Comparison of ENCODE assay signal across 15 cellular contexts in the genomic region with DNA sequence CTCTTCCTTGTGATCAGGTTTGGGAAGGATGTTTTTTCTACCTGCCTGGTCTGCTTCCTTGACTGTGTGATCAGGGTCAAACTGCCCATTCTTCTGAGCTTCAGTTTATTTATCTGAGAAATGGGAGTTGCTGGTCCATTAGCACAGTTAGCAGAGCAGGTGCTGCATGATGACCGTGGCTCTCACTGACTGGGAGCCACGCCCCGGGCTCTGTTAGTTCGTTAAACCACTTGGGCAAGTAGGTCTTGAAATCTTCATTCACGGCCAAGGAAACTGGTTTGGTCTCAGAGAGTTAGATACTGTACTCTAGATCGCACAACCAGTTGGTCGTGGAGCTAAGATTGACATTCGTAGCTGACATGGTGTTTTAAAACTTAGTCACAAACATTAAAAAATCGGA. TPM values are rescaled to one million over a fixed set of nuclear protein-coding genes. Genes with fewer than 3 reads are reported as not detected.
A peak's percentile ranks its signal among the peaks of the same experiment; 100 is the strongest.
DNase-seq lines count a peak whose midpoint lies in the region; ATAC-seq and TF ChIP-seq lines count a peak whose summit lies in the region.
"Had no signal": no experiment of that assay in that cellular context is flagged by ENCODE, and none has a peak within 500 bp of the region (broad histone marks: within the 10 kb centered on the region; RNA-seq: fewer than 3 reads in every experiment).

No MANE protein-coding gene starts in this region.

- intact Hi-C loops in CD4-positive, alpha-beta memory T cell (cut with micrococcal nuclease): no loop called here
- intact Hi-C loops in activated B cell treated with CpG ODN at 0.5 μM for 24 hours (cut with micrococcal nuclease): loop anchor here (2.0 kb wide), 1 partner anchor 229 kb away; no protein-coding TSS in a partner anchor

- H3K27me3 ChIP-seq in CD4-positive, alpha-beta memory T cell (ENCODE audit: insufficient read depth, low read length): no peaks in the 10 kb centered on the region
- H3K27me3 ChIP-seq in DOHH2 (ENCODE audit: control insufficient read depth, low read length): no peaks in the 10 kb centered on the region
- H3K27me3 ChIP-seq: BLaER1 had no signal

- H3K4me1 ChIP-seq in CD4-positive, alpha-beta memory T cell (ENCODE audit: insufficient read depth, low read length): peaks cover 78% of the 10 kb centered on the region
- H3K4me1 ChIP-seq in DOHH2 (ENCODE audit: control insufficient read depth, low read length): peaks cover 54% of the 10 kb centered on the region

- ATAC-seq in activated B cell treated with CpG ODN at 0.5 μM for 24 hours (ENCODE audit: low read depth): no peak
- ATAC-seq in natural killer cell treated with Interleukin-12 subunit alpha and Interleukin-12 subunit beta and Interleukin-15 and Interleukin-18, amount 100 ng/mL, for 72 hours: no peak

- no peaks in the 10 kb centered on the region for H4K20me1 ChIP-seq in DOHH2 (ENCODE audit: control insufficient read depth, insufficient read depth, low read depth, low read length)

- peaks cover 18% of the 10 kb centered on the region for H3F3A ChIP-seq in DOHH2 (ENCODE audit: control insufficient read depth, insufficient read depth)

- H3K4me2 ChIP-seq in DOHH2 (ENCODE audit: low read length): peak overlapping the region; percentile 29

- H3K9me2 ChIP-seq in DOHH2 (replicated peaks; ENCODE audit: control insufficient read depth, low read length): no peaks in the 10 kb centered on the region

- H3K9me3 ChIP-seq in CD4-positive, alpha-beta memory T cell (ENCODE audit: control insufficient read depth in 1 of 2, low read length in 2 of 2): no peaks in the 10 kb centered on the region
- H3K9me3 ChIP-seq in DOHH2 (ENCODE audit: control insufficient read depth, insufficient read depth, low read length): no peaks in the 10 kb centered on the region; the same call in 1 of the 2 replicates

- H3K27ac ChIP-seq in CD4-positive, alpha-beta memory T cell (ENCODE audit: low read depth, low read length): no peak overlapping the region
- H3K27ac ChIP-seq in DOHH2 (ENCODE audit: low read depth, low read length): no peak overlapping the region
- H3K27ac ChIP-seq: BLaER1 had no signal

- H3K79me2 ChIP-seq in DOHH2 (ENCODE audit: control insufficient read depth, low read length): peaks cover 66% of the 10 kb centered on the region

- POLR2A ChIA-PET in CD4-positive, alpha-beta memory T cell (lab: Charles Lee; ENCODE audit: partially characterized antibody): interaction anchor here (0.8 to 4.6 kb wide), 6 partner anchors 11 to 149 kb away, joined by 3 to 49 read pairs (median 6); a partner anchor contains a TSS
- POLR2A ChIA-PET in activated B cell treated with CpG ODN at 0.5 μM for 24 hours (lab: Charles Lee): interaction anchor here (0.6 to 14.5 kb wide), 8 partner anchors 10 to 464 kb away, joined by 3 to 319 read pairs (median 28); a partner anchor contains a TSS

- peaks cover 4% of the 10 kb centered on the region for H3K36me3 ChIP-seq in CD4-positive, alpha-beta memory T cell (ENCODE audit: insufficient read depth, low read length)
- H3K36me3 ChIP-seq in DOHH2 (ENCODE audit: control insufficient read depth, low read length): peaks cover 37% of the 10 kb centered on the region

- peak overlapping the region in 5 of 7 donors; percentile 17 to 88 (median 57) for H3K27ac Mint-ChIP-seq in CD4-positive, alpha-beta memory T cell
- peak overlapping the region; percentile 82 for H3K27ac Mint-ChIP-seq in activated B cell treated with CpG ODN at 0.5 μM for 24 hours
- H3K27ac Mint-ChIP-seq in natural killer cell treated with Interleukin-12 subunit alpha and Interleukin-12 subunit beta and Interleukin-15 and Interleukin-18, amount 100 ng/mL, for 72 hours: peak overlapping the region; percentile 68 to 82

- no peak for TF ChIP-seq CTCF in DOHH2 (IDR thresholded peaks at IDR 0.05; ENCODE audit: low read depth, low read length, poor library complexity, severe bottlenecking)
- TF ChIP-seq CTCF in activated B cell treated with CpG ODN at 0.5 μM for 24 hours (IDR thresholded peaks at IDR 0.05): no peak

- in situ Hi-C loops in ACHN (cut with HindIII; ENCODE audit: low pct_ligation_motif_present, low pct_unique_long_range_greater_than_20kb, low sequenced_read_pairs): no loop called here

- H3K27me3 Mint-ChIP-seq in CD4-positive, alpha-beta memory T cell: no peaks in the 10 kb centered on the region
- H3K27me3 Mint-ChIP-seq in activated B cell treated with CpG ODN at 0.5 μM for 24 hours: no peaks in the 10 kb centered on the region
- no peaks in the 10 kb centered on the region for H3K27me3 Mint-ChIP-seq in natural killer cell treated with Interleukin-12 subunit alpha and Interleukin-12 subunit beta and Interleukin-15 and Interleukin-18, amount 100 ng/mL, for 72 hours

- no peak for DNase-seq in CD4-positive, alpha-beta memory T cell
- DNase-seq in activated B cell treated with CpG ODN at 0.5 μM for 24 hours: no peak
- no peak for DNase-seq in natural killer cell treated with Interleukin-12 subunit alpha and Interleukin-12 subunit beta and Interleukin-15 and Interleukin-18, amount 100 ng/mL, for 72 hours (ENCODE audit: low spot score)
- no peak for DNase-seq in ACHN
- DNase-seq in NK-92 (lab: John Stamatoyannopoulos, UW; ENCODE audit: unreplicated experiment): no peak
- DNase-seq in NAMALWA (ENCODE audit: low spot score): no peak
- DNase-seq: DMS 273 treated with DMSO at 0.1 percent for 48 hours, H7, MM.1S, NCI-H2029, NCI-H526, RPMI8226, SW 1271 had no signal

- H3K36me3 Mint-ChIP-seq in CD4-positive, alpha-beta memory T cell: peaks cover 34 to 52% of the 10 kb centered on the region in 2 donors
- peaks cover 55% of the 10 kb centered on the region for H3K36me3 Mint-ChIP-seq in activated B cell treated with CpG ODN at 0.5 μM for 24 hours (ENCODE audit: low read depth)
- peaks cover 9% of the 10 kb centered on the region for H3K36me3 Mint-ChIP-seq in natural killer cell treated with Interleukin-12 subunit alpha and Interleukin-12 subunit beta and Interleukin-15 and Interleukin-18, amount 100 ng/mL, for 72 hours

- peaks cover 0 to 2% (median 0%) of the 10 kb centered on the region in 8 donors for H3K9me3 Mint-ChIP-seq in CD4-positive, alpha-beta memory T cell
- H3K9me3 Mint-ChIP-seq in activated B cell treated with CpG ODN at 0.5 μM for 24 hours: no peaks in the 10 kb centered on the region
- no peaks in the 10 kb centered on the region for H3K9me3 Mint-ChIP-seq in natural killer cell treated with Interleukin-12 subunit alpha and Interleukin-12 subunit beta and Interleukin-15 and Interleukin-18, amount 100 ng/mL, for 72 hours

- H3K4me1 Mint-ChIP-seq in CD4-positive, alpha-beta memory T cell: peaks cover 56 to 90% (median 73%) of the 10 kb centered on the region in 4 donors
- peaks cover 94% of the 10 kb centered on the region for H3K4me1 Mint-ChIP-seq in activated B cell treated with CpG ODN at 0.5 μM for 24 hours
- H3K4me1 Mint-ChIP-seq in natural killer cell treated with Interleukin-12 subunit alpha and Interleukin-12 subunit beta and Interleukin-15 and Interleukin-18, amount 100 ng/mL, for 72 hours (ENCODE audit: low read depth in 2 of 2): peaks cover 76 to 87% of the 10 kb centered on the region in 2 donors

- CTCF ChIA-PET in CD4-positive, alpha-beta memory T cell (lab: Charles Lee; ENCODE audit: partially characterized antibody): interaction anchor here (1.2 to 6.7 kb wide), 4 partner anchors 22 to 128 kb away, joined by 3 to 63 read pairs (median 12); a partner anchor contains a TSS
- CTCF ChIA-PET in activated B cell treated with CpG ODN at 0.5 μM for 24 hours (lab: Charles Lee): interaction anchor here (0.9 to 2.4 kb wide), 6 partner anchors 19 to 41 kb away, joined by 3 to 22 read pairs (median 4); a partner anchor contains a TSS

- peak overlapping the region in 2 of 8 donors; percentile 4 to 40 for H3K4me3 Mint-ChIP-seq in CD4-positive, alpha-beta memory T cell
- H3K4me3 Mint-ChIP-seq in activated B cell treated with CpG ODN at 0.5 μM for 24 hours: peak overlapping the region; percentile 44
- peak overlapping the region; percentile 72 for H3K4me3 Mint-ChIP-seq in natural killer cell treated with Interleukin-12 subunit alpha and Interleukin-12 subunit beta and Interleukin-15 and Interleukin-18, amount 100 ng/mL, for 72 hours

- no peak overlapping the region for H3K4me3 ChIP-seq in CD4-positive, alpha-beta memory T cell (ENCODE audit: low read length in 2 of 2)
- H3K4me3 ChIP-seq in DOHH2 (ENCODE audit: low read length): no peak overlapping the region
- H3K4me3 ChIP-seq: BLaER1 had no signal

RNA-seq across cellular contexts. Expression of a gene that starts 41.7 kb away (rescaled TPM):
- total RNA-seq in CD4-positive, alpha-beta memory T cell: 100 to 1,000 TPM; 117 to 127 TPM
- 100 to 1,000 TPM in 1 of 2 donors, 10 to 100 TPM in 1; 29.6 to 125 TPM for polyA plus RNA-seq in CD4-positive, alpha-beta memory T cell
- total RNA-seq in activated B cell treated with CpG ODN at 0.5 μM for 24 hours: 247 and 275 TPM in 2 replicates
- total RNA-seq in natural killer cell treated with Interleukin-12 subunit alpha and Interleukin-12 subunit beta and Interleukin-15 and Interleukin-18, amount 100 ng/mL, for 72 hours: 100 to 1,000 TPM; 136 to 155 TPM
